Comparison of ENCODE assay signal across 1 cellular context in the genomic region with DNA sequence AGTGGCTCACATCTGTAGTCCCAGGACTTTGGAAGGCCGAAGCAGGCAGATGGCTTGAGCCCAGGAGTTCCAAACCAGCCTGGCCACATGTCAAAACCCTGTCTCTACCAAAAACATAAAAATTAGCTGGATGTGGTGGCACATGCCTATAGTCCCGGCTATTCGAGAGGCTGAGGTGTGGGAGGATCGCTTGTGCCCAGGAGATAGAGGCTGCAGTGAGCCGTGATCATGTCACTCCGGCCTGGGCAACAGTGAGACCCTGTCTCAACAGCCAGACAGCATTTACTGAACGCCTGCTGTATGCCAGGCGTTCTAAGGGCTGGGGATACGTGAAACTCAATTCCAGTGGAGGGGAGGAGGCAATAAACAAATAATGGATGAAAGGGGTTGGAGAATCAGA.
TF ChIP-seq lines count a peak whose summit lies in the region.

No MANE protein-coding gene starts in this region.

TF ChIP-seq in IMR-90, 13 proteins besides CTCF, POLR2A, EP300 and RAD21:
- TF ChIP-seq CHD1 (IDR thresholded peaks at IDR 0.05; ENCODE audit: low read depth, low read length): no peak
- no peak for TF ChIP-seq USF2 (IDR thresholded peaks at IDR 0.05; ENCODE audit: low read depth, low read length)
- no peak for TF ChIP-seq FOS (IDR thresholded peaks at IDR 0.05; ENCODE audit: low read depth, low read length)
- TF ChIP-seq NFE2L2 (IDR thresholded peaks at IDR 0.05; ENCODE audit: low read depth, low read length): no peak
- no peak for TF ChIP-seq RCOR1 (IDR thresholded peaks at IDR 0.05; ENCODE audit: insufficient replicate concordance, low read length)
- TF ChIP-seq BHLHE40 (IDR thresholded peaks at IDR 0.05; ENCODE audit: low read depth, low read length): no peak
- no peak for TF ChIP-seq RFX5 (IDR thresholded peaks at IDR 0.05; ENCODE audit: low read depth, low read length)
TF ChIP-seq in IMR-90: peak in this region for 0.
